Comparison of ENCODE assay signal across 18 cellular contexts in genomic region chr7:106082087-106082854, GRCh38.
"Had no signal": no experiment of that assay in that cellular context is flagged by ENCODE, and none has a peak within 500 bp of the region (broad histone marks: within the 10 kb centered on the region; RNA-seq: fewer than 3 reads in every experiment).

No MANE protein-coding gene starts in this region.

- H3K4me3 ChIP-seq: heart right ventricle, left ventricle myocardium inferior, sigmoid colon, thoracic aorta had no signal

- DNase-seq: activated gamma-delta T cell treated with Interleukin-2 at 50 U/mL for 16 hours; activated T-cell treated with anti-CD3 and anti-CD28 coated beads, Interleukin-2, amount 50 U/mL, for 1 hour; aorta; brain microvascular endothelial cell; central memory CD4-positive, alpha-beta T cell; effector memory CD8-positive, alpha-beta T cell; heart right ventricle; kidney; left ventricle myocardium inferior; mammary epithelial cell; occipital lobe; sigmoid colon; stimulated activated CD4-positive, alpha-beta T cell treated with anti-CD3 and anti-CD28 coated beads, Interleukin-4, amount 100 ng/mL, for 1 hour; stimulated activated naive CD4-positive, alpha-beta T cell treated with Interleukin-2 at 50 U/mL for 16 hours; T-helper 1 cell had no signal

- H3K27ac ChIP-seq: brain microvascular endothelial cell, sigmoid colon, thoracic aorta, upper lobe of left lung had no signal

- H3K9me3 ChIP-seq: sigmoid colon, thoracic aorta, upper lobe of left lung had no signal

- ATAC-seq: activated naive CD4-positive, alpha-beta T cell treated with anti-CD3 and anti-CD28 coated beads, Interleukin-2, amount 50 U/mL, for 72 hours; effector memory CD8-positive, alpha-beta T cell; heart right ventricle had no signal

- H3K27me3 ChIP-seq: brain microvascular endothelial cell, heart right ventricle, sigmoid colon, upper lobe of left lung had no signal

- H3K36me3 ChIP-seq: brain microvascular endothelial cell, left ventricle myocardium inferior, sigmoid colon, thoracic aorta, upper lobe of left lung had no signal

- H3K4me1 ChIP-seq: sigmoid colon had no signal
